Comparison of ENCODE assay signal across 9 cellular contexts in the genomic region with DNA sequence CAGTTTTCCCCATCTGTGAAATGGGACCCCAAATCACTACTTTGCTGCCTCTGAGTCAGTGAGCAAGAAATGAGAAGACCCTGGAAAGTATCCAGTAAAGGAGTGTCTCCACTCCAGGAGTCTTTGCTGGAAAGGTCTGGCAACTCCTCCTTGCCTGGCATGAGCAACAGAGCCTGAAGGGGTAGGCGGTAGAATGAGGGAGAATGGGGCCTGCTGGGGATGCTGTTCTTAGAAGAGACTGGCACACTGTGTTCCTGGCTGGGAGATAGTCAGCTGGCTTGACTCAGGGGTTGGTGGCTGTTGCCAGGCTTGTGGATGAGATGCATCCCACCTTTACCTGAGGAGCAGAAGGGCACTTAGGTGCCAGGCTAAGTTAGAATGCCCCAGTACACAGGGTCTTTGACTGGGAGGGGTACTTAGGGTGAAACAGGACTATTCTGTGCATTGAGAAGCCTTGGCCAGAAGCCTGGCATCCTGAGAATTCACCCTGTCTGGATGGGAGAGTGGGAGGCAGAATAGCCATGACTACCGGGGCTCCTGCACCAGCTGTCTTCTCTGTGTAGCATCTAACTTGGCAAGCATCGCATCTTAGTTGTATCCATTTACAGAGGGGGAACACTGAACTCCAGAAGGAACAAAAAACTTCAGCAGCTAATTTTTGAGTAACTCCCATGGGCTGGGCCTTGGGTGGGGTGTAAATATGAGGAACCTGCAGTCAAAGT. TPM values are rescaled to one million over a fixed set of nuclear protein-coding genes. Genes with fewer than 3 reads are reported as not detected.
DNase-seq lines count a peak whose midpoint lies in the region; ATAC-seq and TF ChIP-seq lines count a peak whose summit lies in the region.
"Had no signal": no experiment of that assay in that cellular context is flagged by ENCODE, and none has a peak within 500 bp of the region (broad histone marks: within the 10 kb centered on the region; RNA-seq: fewer than 3 reads in every experiment).

No MANE protein-coding gene starts in this region.

- H3K4me1 ChIP-seq in GM23248 (ENCODE audit: insufficient read depth) = peaks cover 14% of the 10 kb centered on the region; the same call in 1 of the 2 replicates
- H3K4me1 ChIP-seq in RWPE2 (ENCODE audit: insufficient read depth, poor library complexity, severe bottlenecking) = peaks cover 21% of the 10 kb centered on the region

- H3K9me3 Mint-ChIP-seq in stimulated activated effector memory CD8-positive, alpha-beta T cell treated with anti-CD3 and anti-CD28 coated beads, Interleukin-12 subunit alpha, Interleukin-12 subunit beta, amount 100 ng/mL, for 72 hours = no peaks in the 10 kb centered on the region

- ATAC-seq in RWPE2 (ENCODE audit: low read depth) (no peak), HG03159 (IDR thresholded peaks at IDR 0.05; ENCODE audit: unreplicated experiment) (no peak)
- ATAC-seq in stimulated activated effector memory CD8-positive, alpha-beta T cell treated with anti-CD3 and anti-CD28 coated beads, Interleukin-12 subunit alpha, Interleukin-12 subunit beta, amount 100 ng/mL, for 72 hours = no peak
- ATAC-seq: pancreas had no signal

- H2AFZ ChIP-seq in GM23248 = no peak overlapping the region

- H3K27ac ChIP-seq in GM23248 = no peak overlapping the region
- peak overlapping the region; percentile 55 for H3K27ac ChIP-seq in RWPE2 (ENCODE audit: poor library complexity, severe bottlenecking)
- H3K27ac ChIP-seq: pancreas had no signal

- H3K36me3 Mint-ChIP-seq in stimulated activated effector memory CD8-positive, alpha-beta T cell treated with anti-CD3 and anti-CD28 coated beads, Interleukin-12 subunit alpha, Interleukin-12 subunit beta, amount 100 ng/mL, for 72 hours = peaks cover 74% of the 10 kb centered on the region

- no peaks in the 10 kb centered on the region for H3K36me3 ChIP-seq in GM23248 (ENCODE audit: low read depth)
- peaks cover 51% of the 10 kb centered on the region for H3K36me3 ChIP-seq in RWPE2 (ENCODE audit: low read depth)
- H3K36me3 ChIP-seq: pancreas had no signal

- no peak overlapping the region for H3K4me2 ChIP-seq in GM23248 (ENCODE audit: unreplicated experiment)

- no peaks in the 10 kb centered on the region for H3K9me2 ChIP-seq in GM23248 (ENCODE audit: insufficient read depth)

- H3K27ac Mint-ChIP-seq in stimulated activated effector memory CD8-positive, alpha-beta T cell treated with anti-CD3 and anti-CD28 coated beads, Interleukin-12 subunit alpha, Interleukin-12 subunit beta, amount 100 ng/mL, for 72 hours = peak overlapping the region; percentile 44

- H3K9me3 ChIP-seq in GM23248 (ENCODE audit: low read depth) = no peaks in the 10 kb centered on the region
- H3K9me3 ChIP-seq in RWPE2 (ENCODE audit: severe bottlenecking) = no peaks in the 10 kb centered on the region
- H3K9me3 ChIP-seq: pancreas had no signal

- TF ChIP-seq CTCF in RWPE2 (IDR thresholded peaks at IDR 0.05; ENCODE audit: poor library complexity, severe bottlenecking) (no peak), fibroblast of mammary gland (conservative IDR thresholded peaks at IDR 0.05; ENCODE audit: control insufficient read depth, insufficient read depth, low read depth, low read length) (no peak)

- no peaks in the 10 kb centered on the region for H3F3A ChIP-seq in GM23248 (ENCODE audit: insufficient read depth)

- WGBS in GM23248 (ENCODE audit: low coverage in 1 of 2, low lambda C conversion rate in 2 of 2, missing lambda C conversion rate in 2 of 2), 2 experiments = 94 to 95% methylated on average over 3 of the region's 3 CpGs

- no peak overlapping the region for H3K9ac ChIP-seq in GM23248

- in situ Hi-C loops in GM23248 (cut with MboI) = no loop called here

- H3K79me2 ChIP-seq in GM23248 (ENCODE audit: insufficient read depth) = no peaks in the 10 kb centered on the region

- H3K4me1 Mint-ChIP-seq in stimulated activated effector memory CD8-positive, alpha-beta T cell treated with anti-CD3 and anti-CD28 coated beads, Interleukin-12 subunit alpha, Interleukin-12 subunit beta, amount 100 ng/mL, for 72 hours = peaks cover 41% of the 10 kb centered on the region

- no peaks in the 10 kb centered on the region for H4K20me1 ChIP-seq in GM23248 (ENCODE audit: insufficient read depth)

- DNase-seq in GM23248 (peak; percentile 50), RWPE2 (ENCODE audit: low spot score) (no peak), fibroblast of mammary gland (ENCODE audit: low read depth) (peak; percentile 35), SKM-1 treated with dmso at 0.1 percent for 144 hours (lab: John Stamatoyannopoulos, UW; ENCODE audit: unreplicated experiment) (no peak)
- no peak for DNase-seq in stimulated activated effector memory CD8-positive, alpha-beta T cell treated with anti-CD3 and anti-CD28 coated beads, Interleukin-12 subunit alpha, Interleukin-12 subunit beta, amount 100 ng/mL, for 72 hours (ENCODE audit: low spot score in 2 of 2)
- no peak for DNase-seq in activated CD4-positive, alpha-beta T cell treated with anti-CD3 and anti-CD28 coated beads, Interleukin-2, amount 50 U/mL, for 1 hour
- DNase-seq: NCI-H1930, pancreas had no signal

- no peak overlapping the region for H3K4me3 ChIP-seq in GM23248
- H3K4me3 ChIP-seq in RWPE2 (ENCODE audit: severe bottlenecking) = no peak overlapping the region
- no peak overlapping the region for H3K4me3 ChIP-seq in fibroblast of mammary gland (ENCODE audit: control insufficient read depth, low read depth, low read length)
- H3K4me3 ChIP-seq: pancreas had no signal

- H3K27me3 ChIP-seq in GM23248 (replicated peaks; ENCODE audit: insufficient read depth) (no peaks in the 10 kb centered on the region), RWPE2 (ENCODE audit: insufficient read depth, poor library complexity, severe bottlenecking) (no peaks in the 10 kb centered on the region)
- H3K27me3 ChIP-seq: pancreas had no signal

- H3K4me3 Mint-ChIP-seq in stimulated activated effector memory CD8-positive, alpha-beta T cell treated with anti-CD3 and anti-CD28 coated beads, Interleukin-12 subunit alpha, Interleukin-12 subunit beta, amount 100 ng/mL, for 72 hours = peak overlapping the region; percentile 92

RNA-seq across cellular contexts. Expression of gene MFSD2A, which starts 2.5 kb away (rescaled TPM):
- total RNA-seq in GM23248 (2014; rRNA removed; shearing (Covaris generic)) = 4.6 and 9.4 TPM in 2 replicates
- 4.2 and 5.4 TPM in 2 replicates for polyA plus RNA-seq in GM23248 (2016; fragmentation: Nextera tagmentation; extraction: Ambion mirVana)

RNA-seq across cellular contexts. Expression of gene MYCL, which starts 55.7 kb away (rescaled TPM):
- total RNA-seq in GM23248 (2014; rRNA removed; shearing (Covaris generic)) = 0.32 TPM in 1 of 2 replicates, not detected in the other
- 0.34 TPM in 1 of 2 replicates, not detected in the other for polyA plus RNA-seq in GM23248 (2016; fragmentation: Nextera tagmentation; extraction: Ambion mirVana)

Comparison
In these comparisons a context has a peak if more than half of its experiments do, and no peak if none do; other contexts are left out.
1. DNase-seq: peak in GM23248 (single experiment) and fibroblast of mammary gland (single experiment); none in RWPE2 (single experiment), stimulated activated effector memory CD8-positive, alpha-beta T cell treated with anti-CD3 and anti-CD28 coated beads, Interleukin-12 subunit alpha, Interleukin-12 subunit beta, amount 100 ng/mL, for 72 hours (0 of 2), SKM-1 treated with dmso at 0.1 percent for 144 hours (single experiment) and activated CD4-positive, alpha-beta T cell treated with anti-CD3 and anti-CD28 coated beads, Interleukin-2, amount 50 U/mL, for 1 hour (single experiment).